Comparison of ENCODE assay signal across 8 cellular contexts in the genomic region with DNA sequence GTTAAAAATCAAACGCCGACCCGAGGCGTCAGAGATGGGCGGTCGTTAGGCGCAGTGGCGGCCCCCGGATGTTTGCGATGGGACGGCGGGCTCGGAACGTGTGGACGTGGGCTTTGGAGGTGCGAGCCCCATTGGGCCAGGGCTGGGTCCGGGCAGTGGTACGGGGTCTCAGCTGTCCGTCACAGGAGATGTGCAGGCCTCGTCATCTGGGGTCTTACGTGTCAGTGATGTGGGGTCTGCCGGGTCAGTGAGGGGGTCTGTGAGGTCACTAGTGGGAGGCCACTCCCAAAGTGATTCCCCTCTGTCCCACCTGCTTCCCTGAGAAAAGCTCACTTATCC. TPM values are rescaled to one million over a fixed set of nuclear protein-coding genes. Genes with fewer than 3 reads are reported as not detected.
A peak's percentile ranks its signal among the peaks of the same experiment; 100 is the strongest.
DNase-seq lines count a peak whose midpoint lies in the region; ATAC-seq and TF ChIP-seq lines count a peak whose summit lies in the region.

No MANE protein-coding gene starts in this region.

- peaks cover 36% of the 10 kb centered on the region for H3K27me3 ChIP-seq in A673 (replicated peaks; ENCODE audit: insufficient read depth, low read depth, low read length, poor library complexity)
- H3K27me3 ChIP-seq in mucosa of rectum (ENCODE audit: control insufficient read depth in 2 of 2, insufficient read depth in 2 of 2, low read length in 2 of 2) = peaks cover 0 to 3% of the 10 kb centered on the region in 2 donors

- intact Hi-C loops in A673 (cut with micrococcal nuclease; ENCODE audit: unreplicated experiment) = no loop called here

- ATAC-seq in HG03025 (IDR thresholded peaks at IDR 0.05; ENCODE audit: low FRiP score, unreplicated experiment) (peak; percentile 7), HG03469 (IDR thresholded peaks at IDR 0.05; ENCODE audit: unreplicated experiment) (no peak), HG03175 (IDR thresholded peaks at IDR 0.05; ENCODE audit: unreplicated experiment) (no peak)
- no peak for ATAC-seq in central memory CD8-positive, alpha-beta T cell (replicated peaks; ENCODE audit: extremely low read depth, poor library complexity, severe bottlenecking)

- DNase-seq in A673 (ENCODE audit: low spot score) (no peak), NCI-H146 treated with DMSO at 0.1 percent for 48 hours (lab: John Stamatoyannopoulos, UW; ENCODE audit: unreplicated experiment) (no peak), SIG-M5 treated with dmso at 0.1 percent for 504 hours (lab: John Stamatoyannopoulos, UW; ENCODE audit: unreplicated experiment) (no peak)
- DNase-seq in central memory CD8-positive, alpha-beta T cell (ENCODE audit: low spot score in 2 of 2) = no peak

- H3K4me1 Mint-ChIP-seq in central memory CD8-positive, alpha-beta T cell = no peaks in the 10 kb centered on the region

- H3K36me3 ChIP-seq in A673 (ENCODE audit: insufficient read depth, low read length, poor library complexity, severe bottlenecking) (no peaks in the 10 kb centered on the region), mucosa of rectum (ENCODE audit: control insufficient read depth in 2 of 2, insufficient read depth in 2 of 2, low read length in 2 of 2) (no peaks in the 10 kb centered on the region)

- H3K9me3 ChIP-seq in A673 (ENCODE audit: low read depth, low read length, poor library complexity, severe bottlenecking) (peaks cover 21% of the 10 kb centered on the region), mucosa of rectum (ENCODE audit: control insufficient read depth in 2 of 2, low read length in 2 of 2) (peaks cover 0 to 3% of the 10 kb centered on the region in 2 donors)

- H3K4me1 ChIP-seq in A673 (ENCODE audit: insufficient read depth, low read length, poor library complexity, severe bottlenecking) = no peaks in the 10 kb centered on the region
- peaks cover 0 to 7% of the 10 kb centered on the region in 2 donors for H3K4me1 ChIP-seq in mucosa of rectum (ENCODE audit: control insufficient read depth in 2 of 2, insufficient read depth in 2 of 2, low read length in 2 of 2)

- H3K36me3 Mint-ChIP-seq in central memory CD8-positive, alpha-beta T cell (ENCODE audit: insufficient read depth) = peaks cover 7% of the 10 kb centered on the region

- no TSS peak for BruUV-seq in A673 (replicated peaks; lab: Mats Ljungman, UMichigan)

- peaks cover 11% of the 10 kb centered on the region for H3K9me3 Mint-ChIP-seq in central memory CD8-positive, alpha-beta T cell

- peak overlapping the region; percentile 65 to 78 for H3K9ac ChIP-seq in mucosa of rectum (ENCODE audit: low read depth in 1 of 2, low read length in 2 of 2)

- H3K4me3 ChIP-seq in A673 (ENCODE audit: low read depth, low read length, poor library complexity, severe bottlenecking) (peak overlapping the region; percentile 53), mucosa of rectum (ENCODE audit: low read length in 2 of 2) (peak overlapping the region; percentile 77 to 79)

- TF ChIP-seq CTCF in A673 (conservative IDR thresholded peaks at IDR 0.05; ENCODE audit: low read depth, low read length) = no peak

- H3K27me3 Mint-ChIP-seq in central memory CD8-positive, alpha-beta T cell = no peaks in the 10 kb centered on the region

- no peak overlapping the region for H3K27ac ChIP-seq in A673 (ENCODE audit: low read depth, low read length, poor library complexity, severe bottlenecking)
- peak overlapping the region; percentile 61 to 79 for H3K27ac ChIP-seq in mucosa of rectum (ENCODE audit: low read depth in 2 of 2, low read length in 2 of 2)

- peak overlapping the region; percentile 85 for H3K4me3 Mint-ChIP-seq in central memory CD8-positive, alpha-beta T cell

- POLR2A ChIA-PET in A673 (lab: Charles Lee; ENCODE audit: low non-redundant PET) = no interaction called here

- CTCF ChIA-PET in A673 (lab: Charles Lee) = no interaction called here

- peak overlapping the region; percentile 86 for H3K27ac Mint-ChIP-seq in central memory CD8-positive, alpha-beta T cell (ENCODE audit: low read depth)

RNA-seq across cellular contexts. Expression of a gene that starts 21.6 kb away (rescaled TPM):
- total RNA-seq in A673 (2021) = 39.2 and 44.9 TPM in 2 replicates

RNA-seq across cellular contexts. Expression of a gene that starts 47.1 kb away (rescaled TPM):
- total RNA-seq in A673 (2021) = 12.9 and 13.0 TPM in 2 replicates
